ENCODE assay signal across 15 cellular contexts in genomic region chr7:108028111-108028510, GRCh38. TPM values are rescaled to one million over a fixed set of nuclear protein-coding genes. Genes with fewer than 3 reads are reported as not detected.
"Had no signal": no experiment of that assay in that cellular context is flagged by ENCODE, and none has a peak within 500 bp of the region (broad histone marks: within the 10 kb centered on the region; RNA-seq: fewer than 3 reads in every experiment).

No MANE protein-coding gene starts in this region.

- H3K4me1 Mint-ChIP-seq: activated CD4-positive, alpha-beta T cell treated with anti-CD3 and anti-CD28 coated beads for 36 hours; memory B cell had no signal

- H3K4me1 ChIP-seq: psoas muscle, suprapubic skin, upper lobe of left lung had no signal

- ATAC-seq: activated CD4-positive, alpha-beta T cell treated with anti-CD3 and anti-CD28 coated beads for 36 hours; activated CD8-positive, alpha-beta T cell treated with anti-CD3 and anti-CD28 coated beads, Interleukin-2, amount 10 ng/mL, durations not matched to agents 7 days and 5 days; foreskin keratinocyte; psoas muscle; sciatic nerve had no signal

- H3K9me3 ChIP-seq: psoas muscle, suprapubic skin, upper lobe of left lung had no signal

- H3K4me3 Mint-ChIP-seq: activated CD4-positive, alpha-beta T cell treated with anti-CD3 and anti-CD28 coated beads for 36 hours; activated CD8-positive, alpha-beta T cell treated with anti-CD3 and anti-CD28 coated beads, Interleukin-2, amount 10 ng/mL, durations not matched to agents 7 days and 5 days; memory B cell; nephron had no signal

- H3K27ac Mint-ChIP-seq: activated CD4-positive, alpha-beta T cell treated with anti-CD3 and anti-CD28 coated beads for 36 hours; activated CD8-positive, alpha-beta T cell treated with anti-CD3 and anti-CD28 coated beads, Interleukin-2, amount 10 ng/mL, durations not matched to agents 7 days and 5 days; memory B cell; nephron had no signal

- FAIRE-seq: astrocyte had no signal

- H3K36me3 Mint-ChIP-seq: memory B cell had no signal

- DNase-seq: activated CD4-positive, alpha-beta T cell treated with anti-CD3 and anti-CD28 coated beads for 36 hours; activated CD8-positive, alpha-beta T cell treated with anti-CD3 and anti-CD28 coated beads, Interleukin-2, amount 10 ng/mL, durations not matched to agents 7 days and 5 days; activated naive CD4-positive, alpha-beta T cell treated with Interleukin-2 at 50 U/mL for 16 hours; foreskin keratinocyte; occipital lobe; psoas muscle; stimulated activated CD4-positive, alpha-beta T cell treated with anti-CD3 and anti-CD28 coated beads, Interleukin-12 subunit alpha, Interleukin-12 subunit beta, amount 100 ng/mL, for 4 hours; stimulated activated naive CD4-positive, alpha-beta T cell treated with Interleukin-2 at 50 U/mL for 16 hours; upper lobe of left lung had no signal

- H3K27ac ChIP-seq: foreskin keratinocyte, psoas muscle, suprapubic skin, upper lobe of left lung, VCaP had no signal

- H3K4me3 ChIP-seq: psoas muscle, suprapubic skin, upper lobe of left lung had no signal

- H3K27me3 ChIP-seq: foreskin keratinocyte, suprapubic skin, upper lobe of left lung had no signal

- H3K9me3 Mint-ChIP-seq: memory B cell, nephron had no signal

- H3K36me3 ChIP-seq: suprapubic skin, upper lobe of left lung had no signal

RNA-seq across cellular contexts. Expression of gene LAMB1, which starts 25.1 kb away (rescaled TPM):
- total RNA-seq: activated CD8-positive, alpha-beta T cell treated with anti-CD3 and anti-CD28 coated beads, Interleukin-2, amount 10 ng/mL, durations not matched to agents 7 days and 5 days had no signal
